2 cellular contexts compared by ENCODE assay signal in the genomic region with DNA sequence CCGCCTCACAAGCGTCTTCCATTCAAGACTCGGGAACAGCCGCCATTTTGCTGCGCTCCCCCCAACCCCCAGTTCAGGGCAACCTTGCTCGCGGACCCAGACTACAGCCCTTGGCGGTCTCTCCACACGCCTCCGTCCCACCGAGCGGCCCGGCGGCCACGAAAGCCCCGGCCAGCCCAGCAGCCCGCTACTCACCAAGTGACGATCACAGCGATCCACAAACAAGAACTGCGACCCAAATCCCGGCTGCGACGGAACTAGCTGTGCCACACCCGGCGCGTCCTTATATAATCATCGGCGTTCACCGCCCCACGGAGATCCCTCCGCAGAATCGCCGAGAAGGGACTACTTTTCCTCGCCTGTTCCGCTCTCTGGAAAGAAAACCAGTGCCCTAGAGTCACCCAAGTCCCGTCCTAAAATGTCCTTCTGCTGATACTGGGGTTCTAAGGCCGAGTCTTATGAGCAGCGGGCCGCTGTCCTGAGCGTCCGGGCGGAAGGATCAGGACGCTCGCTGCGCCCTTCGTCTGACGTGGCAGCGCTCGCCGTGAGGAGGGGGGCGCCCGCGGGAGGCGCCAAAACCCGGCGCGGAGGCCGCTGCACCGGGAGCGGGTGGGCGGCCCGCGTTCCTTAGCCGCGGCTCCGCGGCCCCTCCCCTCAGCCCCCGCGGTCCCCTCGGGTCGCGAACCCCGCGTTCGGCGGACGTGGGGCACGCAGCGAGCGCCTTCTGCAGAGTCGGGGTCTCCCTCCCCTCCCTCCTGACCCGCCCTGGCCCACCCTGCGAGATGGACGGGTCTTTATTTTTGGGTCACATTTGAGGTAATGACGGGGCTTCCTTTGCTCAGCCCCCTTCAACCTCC.
A peak's percentile ranks its signal among the peaks of the same experiment; 100 is the strongest.
TF ChIP-seq lines count a peak whose summit lies in the region.

UBC (minus strand) TSS at position 259 of the 857 bp plus-strand sequence. CDS start 879 bp downstream, outside the sequence.

TF ChIP-seq in WTC11, 78 proteins besides CTCF, POLR2A, EP300 and RAD21 (continued from another document and continues in another):
- peak; percentile 15; the same call in 1 of the 2 replicates for TF ChIP-seq ZNF532 (CRISPR knock-in tag; IDR thresholded peaks at IDR 0.05; ENCODE audit: borderline replicate concordance)
- TF ChIP-seq ZBTB21 (CRISPR knock-in tag; IDR thresholded peaks at IDR 0.05; ENCODE audit: borderline replicate concordance), result 0 out of 2 replicates have a peak, but pooled peaks have one; percentile 33
- TF ChIP-seq, protein P1, sequence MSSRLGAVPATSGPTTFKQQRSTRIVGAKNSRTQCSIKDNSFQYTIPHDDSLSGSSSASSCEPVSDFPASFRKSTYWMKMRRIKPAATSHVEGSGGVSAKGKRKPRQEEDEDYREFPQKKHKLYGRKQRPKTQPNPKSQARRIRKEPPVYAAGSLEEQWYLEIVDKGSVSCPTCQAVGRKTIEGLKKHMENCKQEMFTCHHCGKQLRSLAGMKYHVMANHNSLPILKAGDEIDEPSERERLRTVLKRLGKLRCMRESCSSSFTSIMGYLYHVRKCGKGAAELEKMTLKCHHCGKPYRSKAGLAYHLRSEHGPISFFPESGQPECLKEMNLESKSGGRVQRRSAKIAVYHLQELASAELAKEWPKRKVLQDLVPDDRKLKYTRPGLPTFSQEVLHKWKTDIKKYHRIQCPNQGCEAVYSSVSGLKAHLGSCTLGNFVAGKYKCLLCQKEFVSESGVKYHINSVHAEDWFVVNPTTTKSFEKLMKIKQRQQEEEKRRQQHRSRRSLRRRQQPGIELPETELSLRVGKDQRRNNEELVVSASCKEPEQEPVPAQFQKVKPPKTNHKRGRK (CRISPR knock-in tag; IDR thresholded peaks at IDR 0.05; ENCODE audit: borderline replicate concordance), result peak; percentile 56; the same call in 1 of the 2 replicates
- peak; percentile 92 for TF ChIP-seq ELF4 (CRISPR knock-in tag; IDR thresholded peaks at IDR 0.05; ENCODE audit: low read depth)
- TF ChIP-seq SP1 (CRISPR knock-in tag; conservative IDR thresholded peaks at IDR 0.05), result peak; percentile 94
- TF ChIP-seq ZNF317 (CRISPR knock-in tag; IDR thresholded peaks at IDR 0.05; ENCODE audit: borderline replicate concordance, low read depth), result peak; percentile 77; the same call in 1 of the 2 replicates
- TF ChIP-seq GRHL2 (CRISPR knock-in tag; IDR thresholded peaks at IDR 0.05; ENCODE audit: insufficient replicate concordance, severe bottlenecking), result no peak
- 0 out of 2 replicates have a peak, but pooled peaks have one; percentile 28 for TF ChIP-seq OVOL2 (CRISPR knock-in tag; IDR thresholded peaks at IDR 0.05; ENCODE audit: borderline replicate concordance)
- TF ChIP-seq, protein P2, sequence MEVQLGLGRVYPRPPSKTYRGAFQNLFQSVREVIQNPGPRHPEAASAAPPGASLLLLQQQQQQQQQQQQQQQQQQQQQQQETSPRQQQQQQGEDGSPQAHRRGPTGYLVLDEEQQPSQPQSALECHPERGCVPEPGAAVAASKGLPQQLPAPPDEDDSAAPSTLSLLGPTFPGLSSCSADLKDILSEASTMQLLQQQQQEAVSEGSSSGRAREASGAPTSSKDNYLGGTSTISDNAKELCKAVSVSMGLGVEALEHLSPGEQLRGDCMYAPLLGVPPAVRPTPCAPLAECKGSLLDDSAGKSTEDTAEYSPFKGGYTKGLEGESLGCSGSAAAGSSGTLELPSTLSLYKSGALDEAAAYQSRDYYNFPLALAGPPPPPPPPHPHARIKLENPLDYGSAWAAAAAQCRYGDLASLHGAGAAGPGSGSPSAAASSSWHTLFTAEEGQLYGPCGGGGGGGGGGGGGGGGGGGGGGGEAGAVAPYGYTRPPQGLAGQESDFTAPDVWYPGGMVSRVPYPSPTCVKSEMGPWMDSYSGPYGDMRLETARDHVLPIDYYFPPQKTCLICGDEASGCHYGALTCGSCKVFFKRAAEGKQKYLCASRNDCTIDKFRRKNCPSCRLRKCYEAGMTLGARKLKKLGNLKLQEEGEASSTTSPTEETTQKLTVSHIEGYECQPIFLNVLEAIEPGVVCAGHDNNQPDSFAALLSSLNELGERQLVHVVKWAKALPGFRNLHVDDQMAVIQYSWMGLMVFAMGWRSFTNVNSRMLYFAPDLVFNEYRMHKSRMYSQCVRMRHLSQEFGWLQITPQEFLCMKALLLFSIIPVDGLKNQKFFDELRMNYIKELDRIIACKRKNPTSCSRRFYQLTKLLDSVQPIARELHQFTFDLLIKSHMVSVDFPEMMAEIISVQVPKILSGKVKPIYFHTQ (CRISPR knock-in tag; IDR thresholded peaks at IDR 0.05), result 0 out of 2 replicates have a peak, but pooled peaks have one; percentile 72
- TF ChIP-seq ZNF416 (CRISPR knock-in tag; IDR thresholded peaks at IDR 0.05), result no peak
- peak; percentile 66; the same call in 1 of the 2 replicates for TF ChIP-seq E2F4 (CRISPR knock-in tag; IDR thresholded peaks at IDR 0.05; ENCODE audit: borderline replicate concordance, low read depth)
- no peak; the same call in 1 of the 2 replicates for TF ChIP-seq SMAD3 (CRISPR knock-in tag; IDR thresholded peaks at IDR 0.05; ENCODE audit: borderline replicate concordance)

TF ChIP-seq in HepG2, 621 proteins besides CTCF, POLR2A, EP300 and RAD21 (continued from another document and continues in another):
- TF ChIP-seq ZNF281 (CRISPR knock-in tag; IDR thresholded peaks at IDR 0.05; ENCODE audit: borderline replicate concordance) (peak; percentile 52; the same call in 1 of the 2 replicates), RCOR2 (CRISPR knock-in tag; IDR thresholded peaks at IDR 0.05) (no peak), RORA (CRISPR knock-in tag; IDR thresholded peaks at IDR 0.05) (no peak), FUBP1 (CRISPR knock-in tag; IDR thresholded peaks at IDR 0.05; ENCODE audit: borderline replicate concordance) (no peak; the same call in 1 of the 2 replicates), ZBTB10 (CRISPR knock-in tag; IDR thresholded peaks at IDR 0.05; ENCODE audit: borderline replicate concordance) (peak; percentile 98), PHF20 (CRISPR knock-in tag; IDR thresholded peaks at IDR 0.05) (peak; percentile 53), HNF4G (IDR thresholded peaks at IDR 0.05; ENCODE audit: borderline replicate concordance, low read depth, low read length) (peak; percentile 56; the same call in 1 of the 2 replicates), HNF4G (CRISPR knock-in tag; IDR thresholded peaks at IDR 0.05; ENCODE audit: borderline replicate concordance, low read depth) (peak; percentile 73; the same call in 1 of the 2 replicates), GPN1 (CRISPR knock-in tag; IDR thresholded peaks at IDR 0.05; ENCODE audit: borderline replicate concordance) (no peak), ZNF367 (CRISPR knock-in tag; IDR thresholded peaks at IDR 0.05; ENCODE audit: borderline replicate concordance) (no peak; the same call in 1 of the 2 replicates), PAF1 (CRISPR knock-in tag; IDR thresholded peaks at IDR 0.05) (no peak), HDAC2 (CRISPR knock-in tag; IDR thresholded peaks at IDR 0.05) (peak; percentile 13; the same call in 1 of the 2 replicates), REPIN1 (CRISPR knock-in tag; IDR thresholded peaks at IDR 0.05; ENCODE audit: borderline replicate concordance, low read depth) (no peak), ZNF552 (CRISPR knock-in tag; IDR thresholded peaks at IDR 0.05; ENCODE audit: borderline replicate concordance) (peak; percentile 75; the same call in 1 of the 2 replicates), WIZ (CRISPR knock-in tag; IDR thresholded peaks at IDR 0.05) (peak; percentile 83), NFYC (CRISPR knock-in tag; IDR thresholded peaks at IDR 0.05) (peak; percentile 64)
- TF ChIP-seq, protein P3, sequence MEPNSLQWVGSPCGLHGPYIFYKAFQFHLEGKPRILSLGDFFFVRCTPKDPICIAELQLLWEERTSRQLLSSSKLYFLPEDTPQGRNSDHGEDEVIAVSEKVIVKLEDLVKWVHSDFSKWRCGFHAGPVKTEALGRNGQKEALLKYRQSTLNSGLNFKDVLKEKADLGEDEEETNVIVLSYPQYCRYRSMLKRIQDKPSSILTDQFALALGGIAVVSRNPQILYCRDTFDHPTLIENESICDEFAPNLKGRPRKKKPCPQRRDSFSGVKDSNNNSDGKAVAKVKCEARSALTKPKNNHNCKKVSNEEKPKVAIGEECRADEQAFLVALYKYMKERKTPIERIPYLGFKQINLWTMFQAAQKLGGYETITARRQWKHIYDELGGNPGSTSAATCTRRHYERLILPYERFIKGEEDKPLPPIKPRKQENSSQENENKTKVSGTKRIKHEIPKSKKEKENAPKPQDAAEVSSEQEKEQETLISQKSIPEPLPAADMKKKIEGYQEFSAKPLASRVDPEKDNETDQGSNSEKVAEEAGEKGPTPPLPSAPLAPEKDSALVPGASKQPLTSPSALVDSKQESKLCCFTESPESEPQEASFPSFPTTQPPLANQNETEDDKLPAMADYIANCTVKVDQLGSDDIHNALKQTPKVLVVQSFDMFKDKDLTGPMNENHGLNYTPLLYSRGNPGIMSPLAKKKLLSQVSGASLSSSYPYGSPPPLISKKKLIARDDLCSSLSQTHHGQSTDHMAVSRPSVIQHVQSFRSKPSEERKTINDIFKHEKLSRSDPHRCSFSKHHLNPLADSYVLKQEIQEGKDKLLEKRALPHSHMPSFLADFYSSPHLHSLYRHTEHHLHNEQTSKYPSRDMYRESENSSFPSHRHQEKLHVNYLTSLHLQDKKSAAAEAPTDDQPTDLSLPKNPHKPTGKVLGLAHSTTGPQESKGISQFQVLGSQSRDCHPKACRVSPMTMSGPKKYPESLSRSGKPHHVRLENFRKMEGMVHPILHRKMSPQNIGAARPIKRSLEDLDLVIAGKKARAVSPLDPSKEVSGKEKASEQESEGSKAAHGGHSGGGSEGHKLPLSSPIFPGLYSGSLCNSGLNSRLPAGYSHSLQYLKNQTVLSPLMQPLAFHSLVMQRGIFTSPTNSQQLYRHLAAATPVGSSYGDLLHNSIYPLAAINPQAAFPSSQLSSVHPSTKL (CRISPR knock-in tag; IDR thresholded peaks at IDR 0.05), result 0 out of 2 replicates have a peak, but pooled peaks have one; percentile 61
- TF ChIP-seq, protein P4, sequence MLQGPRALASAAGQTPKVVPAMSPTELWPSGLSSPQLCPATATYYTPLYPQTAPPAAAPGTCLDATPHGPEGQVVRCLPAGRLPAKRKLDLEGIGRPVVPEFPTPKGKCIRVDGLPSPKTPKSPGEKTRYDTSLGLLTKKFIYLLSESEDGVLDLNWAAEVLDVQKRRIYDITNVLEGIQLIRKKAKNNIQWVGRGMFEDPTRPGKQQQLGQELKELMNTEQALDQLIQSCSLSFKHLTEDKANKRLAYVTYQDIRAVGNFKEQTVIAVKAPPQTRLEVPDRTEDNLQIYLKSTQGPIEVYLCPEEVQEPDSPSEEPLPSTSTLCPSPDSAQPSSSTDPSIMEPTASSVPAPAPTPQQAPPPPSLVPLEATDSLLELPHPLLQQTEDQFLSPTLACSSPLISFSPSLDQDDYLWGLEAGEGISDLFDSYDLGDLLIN (CRISPR knock-in tag; IDR thresholded peaks at IDR 0.05; ENCODE audit: borderline replicate concordance), result no peak
- TF ChIP-seq, protein P5, sequence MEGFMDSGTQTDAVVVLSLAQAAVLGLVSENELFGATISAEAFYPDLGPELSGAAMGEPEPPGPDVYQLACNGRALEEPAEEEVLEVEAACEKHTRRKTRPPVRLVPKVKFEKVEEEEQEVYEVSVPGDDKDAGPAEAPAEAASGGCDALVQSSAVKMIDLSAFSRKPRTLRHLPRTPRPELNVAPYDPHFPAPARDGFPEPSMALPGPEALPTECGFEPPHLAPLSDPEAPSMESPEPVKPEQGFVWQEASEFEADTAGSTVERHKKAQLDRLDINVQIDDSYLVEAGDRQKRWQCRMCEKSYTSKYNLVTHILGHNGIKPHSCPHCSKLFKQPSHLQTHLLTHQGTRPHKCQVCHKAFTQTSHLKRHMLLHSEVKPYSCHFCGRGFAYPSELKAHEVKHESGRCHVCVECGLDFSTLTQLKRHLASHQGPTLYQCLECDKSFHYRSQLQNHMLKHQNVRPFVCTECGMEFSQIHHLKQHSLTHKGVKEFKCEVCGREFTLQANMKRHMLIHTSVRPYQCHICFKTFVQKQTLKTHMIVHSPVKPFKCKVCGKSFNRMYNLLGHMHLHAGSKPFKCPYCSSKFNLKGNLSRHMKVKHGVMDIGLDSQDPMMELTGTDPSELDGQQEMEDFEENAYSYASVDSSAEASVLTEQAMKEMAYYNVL (CRISPR knock-in tag; IDR thresholded peaks at IDR 0.05; ENCODE audit: borderline replicate concordance), result peak; percentile 75; the same call in 1 of the 2 replicates
